In genomic region chr14:33848706-33849454, GRCh38 we compare ENCODE assay signal across 8 cellular contexts.
DNase-seq lines count a peak whose midpoint lies in the region; ATAC-seq, FAIRE-seq and TF ChIP-seq lines count a peak whose summit lies in the region.

No MANE protein-coding gene starts in this region.

- H4K20me1 ChIP-seq in KMS-11 (ENCODE audit: insufficient read depth): no peaks in the 10 kb centered on the region

- ATAC-seq in GM18505 (IDR thresholded peaks at IDR 0.05; ENCODE audit: unreplicated experiment) (no peak), HG02588 (IDR thresholded peaks at IDR 0.05; ENCODE audit: unreplicated experiment) (no peak)

- H3K4me2 ChIP-seq in KMS-11: no peak overlapping the region

- no peaks in the 10 kb centered on the region for H3K36me3 ChIP-seq in KMS-11 (ENCODE audit: insufficient read depth)

- H3K9ac ChIP-seq in KMS-11: no peak overlapping the region

- no peaks in the 10 kb centered on the region for H3K4me1 ChIP-seq in KMS-11 (ENCODE audit: low read depth, poor library complexity, severe bottlenecking)

- H3K4me3 ChIP-seq in KMS-11 (IDR thresholded peaks at IDR 0.05; ENCODE audit: insufficient read depth, low read depth, low read length): no peak overlapping the region
- no peak overlapping the region for H3K4me3 ChIP-seq in epithelial cell of esophagus (ENCODE audit: low read length)

- DNase-seq in EL (peak; percentile 70), RCC 7860 (ENCODE audit: low spot score) (peak; percentile 52), epithelial cell of esophagus (ENCODE audit: low read depth) (peak; percentile 75), mucosa of gallbladder (ENCODE audit: low spot score) (peak; percentile 67)
- DNase-seq in stimulated activated naive CD4-positive, alpha-beta T cell (lab: John Stamatoyannopoulos, UW): no peak

- no peaks in the 10 kb centered on the region for H3K79me2 ChIP-seq in KMS-11 (ENCODE audit: insufficient read depth, low read depth)

- no peak overlapping the region for H3K27ac ChIP-seq in KMS-11

- no peak overlapping the region for H2AFZ ChIP-seq in KMS-11 (ENCODE audit: low read depth)

- no peaks in the 10 kb centered on the region for H3K27me3 ChIP-seq in KMS-11 (ENCODE audit: insufficient read depth, low read depth)

- no peak for FAIRE-seq in RCC 7860 (lab: Jason Lieb, UNC)

- no peak for TF ChIP-seq POLR2A in GM18505 (IDR thresholded peaks at IDR 0.05; ENCODE audit: borderline replicate concordance, extremely low read depth, insufficient read depth, insufficient read length)

- TF ChIP-seq CTCF in KMS-11 (conservative IDR thresholded peaks at IDR 0.05; ENCODE audit: low read depth, low read length): 0 out of 2 replicates have a peak, but pooled peaks have one; percentile 40
- TF ChIP-seq CTCF in epithelial cell of esophagus (IDR thresholded peaks at IDR 0.05; ENCODE audit: insufficient read depth, low read depth, low read length, missing control alignments): peak; percentile 58

Comparison
In these comparisons a context has a peak if more than half of its experiments do, and no peak if none do; other contexts are left out.
1. DNase-seq: peak in EL (single experiment), RCC 7860 (single experiment), epithelial cell of esophagus (single experiment) and mucosa of gallbladder (single experiment); none in stimulated activated naive CD4-positive, alpha-beta T cell (0 of 6).